In the genomic region with DNA sequence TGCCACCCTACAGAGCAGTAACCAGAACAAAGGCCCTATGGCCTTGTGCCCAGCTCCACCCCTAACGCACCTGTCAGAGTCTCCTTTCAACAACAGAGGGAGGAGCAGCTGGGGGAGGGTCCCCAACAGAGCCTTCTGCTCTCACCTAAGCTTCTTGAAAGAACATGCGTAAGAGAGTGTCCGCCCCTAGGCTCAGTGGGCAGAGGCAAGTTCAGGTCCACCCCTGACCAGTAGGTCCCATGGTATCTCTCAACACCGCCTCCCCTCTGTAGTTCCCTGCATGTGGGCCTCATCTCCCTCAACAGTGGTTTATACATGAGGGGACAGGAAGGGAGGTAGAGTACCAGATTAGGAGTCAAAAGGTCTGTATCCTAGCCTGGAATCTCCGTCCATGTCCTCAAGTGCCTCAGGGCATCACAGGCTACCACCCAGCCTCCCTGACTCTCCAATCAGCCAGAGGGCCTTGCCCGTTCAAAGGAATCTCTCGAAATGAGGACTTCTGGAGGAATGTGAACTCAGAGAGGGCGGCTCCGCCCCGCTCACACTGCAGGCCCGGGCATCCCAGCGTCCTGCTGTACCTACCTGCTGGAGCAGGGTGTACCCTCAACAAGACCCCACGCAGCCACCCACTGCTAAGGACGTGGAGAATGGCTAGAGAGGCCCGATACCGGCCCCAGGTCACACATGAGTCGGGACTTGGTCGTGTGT, we compare ENCODE assay signal across 8 cellular contexts. TPM values are rescaled to one million over a fixed set of nuclear protein-coding genes. Genes with fewer than 3 reads are reported as not detected.
DNase-seq lines count a peak whose midpoint lies in the region; ATAC-seq and TF ChIP-seq lines count a peak whose summit lies in the region.

No MANE protein-coding gene starts in this region.

- H3K4me1 ChIP-seq in stomach: peaks cover 12 to 21% (median 17%) of the 10 kb centered on the region in 4 donors

- WGBS in stomach, 5 donors: 10 to 21% (median 11%) methylated on average over 9 to 18 of the region's 18 CpGs

- H3K27me3 Mint-ChIP-seq in immature natural killer cell (ENCODE audit: low read depth in 3 of 3): peaks cover 3 to 6% (median 4%) of the 10 kb centered on the region in 3 donors

- peak; percentile 17 for ATAC-seq in HG02840 (IDR thresholded peaks at IDR 0.05; ENCODE audit: low FRiP score, unreplicated experiment)

- H3K4me3 ChIP-seq in stomach: peak overlapping the region; percentile 59 to 75 (median 70)

- peak; percentile 23 for DNase-seq in NCI-H2227 (lab: John Stamatoyannopoulos, UW; ENCODE audit: unreplicated experiment)
- DNase-seq in NCI-H2227 treated with DMSO at 0.1 percent for 48 hours (lab: John Stamatoyannopoulos, UW): no peak
- peak; percentile 72 for DNase-seq in NCI-H226
- DNase-seq in amniotic epithelial cell (ENCODE audit: low read depth): peak; percentile 8
- peak in 2 of 3 donors; percentile 6 to 8 for DNase-seq in immature natural killer cell
- DNase-seq in stomach: no peak
- DNase-seq in NCI-H446 treated with DMSO at 0.1 percent for 48 hours (lab: John Stamatoyannopoulos, UW): no peak

- no peaks in the 10 kb centered on the region for H3K27me3 ChIP-seq in stomach

- peak overlapping the region; percentile 86 to 99 (median 97) for H3K4me3 Mint-ChIP-seq in immature natural killer cell

- peak overlapping the region; percentile 89 to 95 (median 90) for H3K27ac ChIP-seq in stomach

- intact Hi-C loops in stomach (cut with DNase I; ENCODE audit: low total_unique reads): no loop called here

- H3K9me3 Mint-ChIP-seq in immature natural killer cell: no peaks in the 10 kb centered on the region

- no peaks in the 10 kb centered on the region for H3K9me3 ChIP-seq in stomach

- peaks cover 8 to 14% of the 10 kb centered on the region in 2 donors for H3K4me1 Mint-ChIP-seq in immature natural killer cell

- TF ChIP-seq POLR2A in stomach (IDR thresholded peaks at IDR 0.05): no peak

- peak overlapping the region in 3 of 6 donors; percentile 3 to 92 (median 83) for H3K27ac Mint-ChIP-seq in immature natural killer cell

- no peak for TF ChIP-seq EP300 in stomach (IDR thresholded peaks at IDR 0.05)

- no peak for TF ChIP-seq CTCF in stomach (IDR thresholded peaks at IDR 0.05)

- H3K36me3 ChIP-seq in stomach: peaks cover 0 to 16% (median 0%) of the 10 kb centered on the region in 4 donors

- no peaks in the 10 kb centered on the region for H3K36me3 Mint-ChIP-seq in immature natural killer cell

RNA-seq across cellular contexts. Expression of a gene that starts 0.7 kb away (rescaled TPM):
- polyA plus RNA-seq in immature natural killer cell: 1 to 10 TPM in 2 of 3 donors, not detected in 1; 2.9 to 4.0 TPM
- 10 to 100 TPM in 1 of 5 donors, 1 to 10 TPM in 3, not detected in 1; 1.8 to 23.2 (median 3.5) TPM for total RNA-seq in stomach
- polyA plus RNA-seq in stomach: 1 to 10 TPM; 3.0 to 4.4 (median 3.5) TPM

RNA-seq across cellular contexts. Expression of a gene that starts 44.4 kb away (rescaled TPM):
- polyA plus RNA-seq in immature natural killer cell (10 to 100 TPM; 18.0 to 37.0 (median 27.4) TPM), stomach (10 to 100 TPM; 35.6 to 59.1 (median 42.7) TPM)
- total RNA-seq in stomach: 10 to 100 TPM; 19.6 to 75.3 (median 33.4) TPM

Comparison
In these comparisons a context has a peak if more than half of its experiments do, and no peak if none do; other contexts are left out.
1. DNase-seq: peak in NCI-H2227 (single experiment), NCI-H226 (single experiment), amniotic epithelial cell (single experiment) and immature natural killer cell (2 of 3); none in NCI-H2227 treated with DMSO at 0.1 percent for 48 hours (single experiment), stomach (single experiment) and NCI-H446 treated with DMSO at 0.1 percent for 48 hours (single experiment).